In genomic region chr3:118337649-118338048, GRCh38 we compare ENCODE assay signal across 3 cellular contexts.
TF ChIP-seq lines count a peak whose summit lies in the region.

No MANE protein-coding gene starts in this region.

TF ChIP-seq in A549, 52 proteins besides CTCF, POLR2A, EP300 and RAD21:
- TF ChIP-seq MAFK (IDR thresholded peaks at IDR 0.05; ENCODE audit: partially characterized antibody) (peak; percentile 79), PHF8 (IDR thresholded peaks at IDR 0.05; ENCODE audit: borderline replicate concordance, low read depth) (no peak)

TF ChIP-seq in IMR-90, 13 proteins besides CTCF, POLR2A, EP300 and RAD21:
- TF ChIP-seq SMC3 (IDR thresholded peaks at IDR 0.05; ENCODE audit: low read depth, low read length): no peak
- no peak for TF ChIP-seq MAZ (IDR thresholded peaks at IDR 0.05; ENCODE audit: borderline replicate concordance, low read depth, low read length)
- TF ChIP-seq MAFK (IDR thresholded peaks at IDR 0.05; ENCODE audit: low read depth, low read length): peak; percentile 90
- no peak for TF ChIP-seq CHD1 (IDR thresholded peaks at IDR 0.05; ENCODE audit: low read depth, low read length)
- no peak for TF ChIP-seq RFX5 (IDR thresholded peaks at IDR 0.05; ENCODE audit: low read depth, low read length)
- TF ChIP-seq RCOR1 (IDR thresholded peaks at IDR 0.05; ENCODE audit: insufficient replicate concordance, low read length): no peak
TF ChIP-seq in IMR-90: peak in this region for 1.

TF ChIP-seq in H1, 55 proteins besides CTCF, POLR2A, EP300 and RAD21:
- TF ChIP-seq, protein P1, sequence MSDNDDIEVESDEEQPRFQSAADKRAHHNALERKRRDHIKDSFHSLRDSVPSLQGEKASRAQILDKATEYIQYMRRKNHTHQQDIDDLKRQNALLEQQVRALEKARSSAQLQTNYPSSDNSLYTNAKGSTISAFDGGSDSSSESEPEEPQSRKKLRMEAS (IDR thresholded peaks at IDR 0.05): no peak
- TF ChIP-seq SRF (IDR thresholded peaks at IDR 0.05; ENCODE audit: low read depth, low read length) (no peak), MAFK (IDR thresholded peaks at IDR 0.05; ENCODE audit: low read depth, low read length) (peak; percentile 47; the same call in 1 of the 2 replicates)
